ENCODE assay signal across 7 cellular contexts in the genomic region with DNA sequence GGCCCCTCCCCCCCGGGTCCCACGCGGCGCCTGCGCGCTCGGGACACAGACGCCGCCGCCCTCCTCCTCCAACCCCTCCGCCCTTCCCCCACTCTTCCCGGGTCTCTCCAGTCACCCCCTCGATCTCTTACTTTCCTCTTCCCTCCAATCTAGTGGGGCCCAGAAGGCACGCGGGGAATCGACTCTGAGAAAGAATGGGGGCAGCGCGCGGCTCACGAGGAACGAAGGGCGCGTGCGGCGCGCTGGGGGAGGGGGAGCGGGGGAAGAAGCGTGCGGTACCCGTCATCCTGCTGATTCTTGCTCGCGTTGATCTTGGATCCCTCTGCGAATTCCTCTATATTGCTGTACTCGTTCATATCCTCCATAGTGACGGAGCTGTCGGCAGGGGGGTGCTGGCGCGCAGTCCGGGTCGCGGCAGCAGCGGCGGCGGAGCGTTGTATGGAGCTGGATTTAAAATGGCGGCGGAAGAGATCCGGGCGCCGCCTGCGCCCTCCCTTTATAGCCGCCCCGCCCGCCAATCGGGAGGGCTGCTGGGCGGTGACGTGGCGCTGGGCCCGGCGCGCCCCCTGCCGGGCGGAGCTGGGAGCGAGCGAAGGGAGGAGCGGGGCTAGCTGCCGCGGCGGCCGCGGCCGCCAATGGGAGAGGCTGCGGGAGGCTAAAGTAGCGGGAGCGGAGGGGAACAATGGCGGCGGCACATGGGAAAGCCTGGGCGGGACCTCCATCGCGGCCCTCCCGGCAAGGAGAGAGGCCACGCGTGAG. TPM values are rescaled to one million over a fixed set of nuclear protein-coding genes. Genes with fewer than 3 reads are reported as not detected.
DNase-seq lines count a peak whose midpoint lies in the region; ATAC-seq, FAIRE-seq and TF ChIP-seq lines count a peak whose summit lies in the region.

No MANE protein-coding gene starts in this region.

- TF ChIP-seq CTCF in astrocyte (IDR thresholded peaks at IDR 0.05; ENCODE audit: insufficient read depth, low read depth, low read length): peak; percentile 64

- H3K9me3 ChIP-seq in astrocyte (ENCODE audit: insufficient read depth, low read depth, low read length): no peaks in the 10 kb centered on the region

- FAIRE-seq in GM18507 (lab: Jason Lieb, UNC) (peak; percentile 90), astrocyte (lab: Jason Lieb, UNC) (no peak)

- H3K27me3 Mint-ChIP-seq in T-helper 2 cell treated with Interferon-gamma antibody and Interleukin-4, amounts not matched to agents 5 μg/mL and 100 μg/mL, for 36 hours (ENCODE audit: low read depth): no peaks in the 10 kb centered on the region
- no peaks in the 10 kb centered on the region for H3K27me3 Mint-ChIP-seq in astrocyte (ENCODE audit: low read depth, unreplicated experiment)

- peaks cover 30% of the 10 kb centered on the region for H3K4me1 ChIP-seq in astrocyte (ENCODE audit: insufficient read depth, low read length)

- peak overlapping the region; percentile 99 for H3K4me3 ChIP-seq in astrocyte (ENCODE audit: insufficient read depth, low read depth, low read length)

- intact Hi-C loops in sciatic nerve (cut with DNase I): loop anchor here (10.0 kb wide), 1 partner anchor 54 kb away; a partner anchor contains a TSS

- peaks cover 44% of the 10 kb centered on the region for H3K36me3 ChIP-seq in astrocyte (ENCODE audit: insufficient read depth, low read length)

- H3K4me2 ChIP-seq in astrocyte (ENCODE audit: low read length): peak overlapping the region; percentile 95

- no peaks in the 10 kb centered on the region for H3K9me3 Mint-ChIP-seq in T-helper 2 cell treated with Interferon-gamma antibody and Interleukin-4, amounts not matched to agents 5 μg/mL and 100 μg/mL, for 36 hours
- H3K9me3 Mint-ChIP-seq in astrocyte (ENCODE audit: unreplicated experiment): no peaks in the 10 kb centered on the region

- H4K20me1 ChIP-seq in astrocyte (ENCODE audit: insufficient read depth, low read length): peaks cover 77% of the 10 kb centered on the region

- peak overlapping the region; percentile 98 for H3K27ac ChIP-seq in astrocyte (ENCODE audit: low read depth, low read length)

- peak; percentile 54 for ATAC-seq in HG02973 (IDR thresholded peaks at IDR 0.05; ENCODE audit: unreplicated experiment)
- peak; percentile 90 for ATAC-seq in sciatic nerve

- peaks cover 91% of the 10 kb centered on the region for H3K79me2 ChIP-seq in astrocyte (ENCODE audit: insufficient read depth, low read length)

- no peaks in the 10 kb centered on the region for H3K27me3 ChIP-seq in astrocyte (ENCODE audit: insufficient read depth, low read length)

- H3K4me1 Mint-ChIP-seq in T-helper 2 cell treated with Interferon-gamma antibody and Interleukin-4, amounts not matched to agents 5 μg/mL and 100 μg/mL, for 36 hours (ENCODE audit: low read depth): peaks cover 54% of the 10 kb centered on the region
- H3K4me1 Mint-ChIP-seq in astrocyte (ENCODE audit: low read depth, unreplicated experiment): peaks cover 29% of the 10 kb centered on the region

- peaks cover 63% of the 10 kb centered on the region for H3K36me3 Mint-ChIP-seq in T-helper 2 cell treated with Interferon-gamma antibody and Interleukin-4, amounts not matched to agents 5 μg/mL and 100 μg/mL, for 36 hours (ENCODE audit: low read depth)
- H3K36me3 Mint-ChIP-seq in astrocyte (ENCODE audit: low read depth, unreplicated experiment): peaks cover 19% of the 10 kb centered on the region

- peak overlapping the region; percentile 100 for H3K4me3 Mint-ChIP-seq in T-helper 2 cell treated with Interferon-gamma antibody and Interleukin-4, amounts not matched to agents 5 μg/mL and 100 μg/mL, for 36 hours
- peak overlapping the region; percentile 97 for H3K4me3 Mint-ChIP-seq in astrocyte (ENCODE audit: unreplicated experiment)

- peak; percentile 84 for DNase-seq in GM18507 (ENCODE audit: extremely low spot score, insufficient read length, low read depth)
- DNase-seq in NCI-H187 treated with DMSO at 0.1 percent for 48 hours (lab: John Stamatoyannopoulos, UW): peak; percentile 78
- DNase-seq in T-helper 2 cell treated with Interferon-gamma antibody and Interleukin-4, amounts not matched to agents 5 μg/mL and 100 μg/mL, for 36 hours (ENCODE audit: low spot score): peak; percentile 91
- DNase-seq in astrocyte (ENCODE audit: low read depth): peak; percentile 60
- peak; percentile 87 to 91 for DNase-seq in hippocampal formation (lab: John Stamatoyannopoulos, UW)
- DNase-seq in sciatic nerve (ENCODE audit: low spot score): peak; percentile 96

- H2AFZ ChIP-seq in astrocyte (ENCODE audit: low read depth, low read length): peak overlapping the region; percentile 61

- H3K27ac Mint-ChIP-seq in T-helper 2 cell treated with Interferon-gamma antibody and Interleukin-4, amounts not matched to agents 5 μg/mL and 100 μg/mL, for 36 hours: peak overlapping the region; percentile 100
- peak overlapping the region; percentile 99 for H3K27ac Mint-ChIP-seq in astrocyte (ENCODE audit: unreplicated experiment)

- peak overlapping the region; percentile 98 for H3K9ac ChIP-seq in astrocyte (ENCODE audit: low read length)

RNA-seq across cellular contexts. Expression of a gene that starts 1.1 kb away (rescaled TPM):
- total RNA-seq in astrocyte: 205 and 220 TPM in 2 replicates
- 238 TPM for total RNA-seq in sciatic nerve

RNA-seq across cellular contexts. Expression of a gene that starts 1.2 kb away (rescaled TPM):
- total RNA-seq in astrocyte: 32.0 and 32.6 TPM in 2 replicates
- total RNA-seq in sciatic nerve: 30.0 TPM

RNA-seq across cellular contexts. Expression of a gene that starts 55.4 kb away (rescaled TPM):
- total RNA-seq in astrocyte: 142 and 162 TPM in 2 replicates
- 160 TPM for total RNA-seq in sciatic nerve

Comparison
In these comparisons a context has a peak if more than half of its experiments do, and no peak if none do; other contexts are left out.
1. Peak in every context shown above with its lines: DNase-seq, ATAC-seq, H3K4me3 ChIP-seq and H3K27ac ChIP-seq.